25 cellular contexts compared by ENCODE assay signal in genomic region chr17:32623196-32623595, GRCh38.
"Had no signal": no experiment of that assay in that cellular context is flagged by ENCODE, and none has a peak within 500 bp of the region (broad histone marks: within the 10 kb centered on the region; RNA-seq: fewer than 3 reads in every experiment).

No MANE protein-coding gene starts in this region.

- DNase-seq: activated CD4-positive, alpha-beta T cell treated with anti-CD3 and anti-CD28 coated beads for 36 hours; activated CD4-positive, alpha-beta T cell treated with anti-CD3 and anti-CD28 coated beads, Interleukin-2, amount 10 ng/mL, durations not matched to agents 7 days and 5 days; activated CD4-positive, alpha-beta T cell treated with anti-CD3 and anti-CD28 coated beads, Interleukin-2, amount 50 U/mL, for 48 hours; activated CD8-positive, alpha-beta T cell treated with anti-CD3 and anti-CD28 coated beads, Interleukin-2, amount 10 ng/mL, durations not matched to agents 7 days and 5 days; activated gamma-delta T cell; activated naive CD4-positive, alpha-beta T cell treated with Interleukin-2 at 50 U/mL for 16 hours; activated naive CD8-positive, alpha-beta T cell treated with anti-CD3 and anti-CD28 coated beads, Interleukin-2, amount 10 ng/mL, durations not matched to agents 7 days and 5 days; activated T-cell treated with anti-CD3 and anti-CD28 coated beads, Interleukin-2, amount 50 U/mL, for 24 hours; adrenal gland; body of pancreas; Karpas-422; KBM-7; NCI-H1105; NCI-H1417 treated with DMSO at 0.1 percent for 48 hours; NCI-H187 treated with DMSO at 0.1 percent for 48 hours; NCI-H2081 treated with DMSO at 0.1 percent for 48 hours; NCI-H510A; NCI-H526; NCI-H774; NK-92 treated with Interleukin-12 subunit alpha and Interleukin-12 subunit beta, amount 100 ng/mL, for 24 hours; PC-3; Peyer's patch; RPMI8226; SHP77 treated with DMSO at 0.1 percent for 48 hours; SK-N-SH had no signal
